16 cellular contexts compared by ENCODE assay signal in the genomic region with DNA sequence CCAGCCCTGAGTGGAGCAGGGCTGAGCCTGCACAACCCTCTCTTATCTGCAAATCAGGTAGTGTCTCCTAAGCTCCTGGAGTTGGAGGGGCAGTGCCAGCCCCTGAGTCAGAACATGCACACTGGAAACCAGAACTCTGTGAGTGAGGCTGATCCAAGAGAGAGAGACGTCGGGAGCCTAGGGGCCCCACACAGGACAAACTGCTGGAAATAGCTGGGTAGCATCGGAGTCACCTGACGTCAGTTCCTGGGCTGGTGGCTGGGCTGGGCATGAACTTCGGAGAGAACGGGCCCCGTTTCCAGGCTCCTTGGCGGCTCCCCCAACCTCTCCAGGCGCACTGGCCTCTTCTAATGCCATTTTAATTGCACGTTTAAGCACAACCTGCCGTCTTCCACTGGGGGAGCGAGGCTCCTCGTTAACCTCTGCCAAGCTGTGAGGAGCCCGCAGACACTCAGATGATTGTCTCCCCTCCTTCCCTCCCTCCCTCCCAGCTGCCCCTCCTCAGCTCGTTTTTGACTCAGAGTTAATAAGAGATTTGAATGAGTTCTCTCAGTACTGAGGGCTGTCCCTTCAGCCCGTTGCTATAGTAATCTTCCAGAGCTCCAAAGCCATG.
DNase-seq lines count a peak whose midpoint lies in the region; FAIRE-seq and TF ChIP-seq lines count a peak whose summit lies in the region.
"Had no signal": no experiment of that assay in that cellular context is flagged by ENCODE, and none has a peak within 500 bp of the region (broad histone marks: within the 10 kb centered on the region; RNA-seq: fewer than 3 reads in every experiment).

No MANE protein-coding gene starts in this region.

- peak overlapping the region; percentile 32 for H3K27ac ChIP-seq in neuronal stem cell (replicated peaks; ENCODE audit: low read length)
- no peak overlapping the region for H3K27ac ChIP-seq in smooth muscle cell (ENCODE audit: low read depth)
- H3K27ac ChIP-seq: coronary artery had no signal

- no CpG with 5 or more reads among the region's 16 CpGs for WGBS in neuronal stem cell (ENCODE audit: extremely low coverage in 2 of 2, insufficient read length in 2 of 2, insufficient replicate concordance in 1 of 2), 2 donors
- WGBS in smooth muscle cell (ENCODE audit: low lambda C conversion rate), result 63% methylated on average over 14 of the region's 16 CpGs

- H2BK5ac ChIP-seq in neuronal stem cell (ENCODE audit: low read length), result no peak overlapping the region

- H3K18ac ChIP-seq in neuronal stem cell (ENCODE audit: low read length), result peak overlapping the region; percentile 51

- H2AFZ ChIP-seq in neuronal stem cell (ENCODE audit: low read length) (peak overlapping the region; percentile 75), smooth muscle cell (ENCODE audit: low read depth) (no peak overlapping the region)

- no peak for FAIRE-seq in D721Med (lab: Jason Lieb, UNC)
- no peak for FAIRE-seq in RCC 7860 (lab: Jason Lieb, UNC)
- FAIRE-seq in urothelium cell line (lab: Jason Lieb, UNC), result no peak

- no peak overlapping the region for H4K8ac ChIP-seq in neuronal stem cell (ENCODE audit: low read depth, low read length)

- H3K4ac ChIP-seq in neuronal stem cell (ENCODE audit: low read length), result no peak overlapping the region

- H3F3A ChIP-seq in smooth muscle cell (ENCODE audit: low read depth), result no peaks in the 10 kb centered on the region

- no peak overlapping the region for H2BK15ac ChIP-seq in neuronal stem cell (ENCODE audit: low read length)

- H3K23ac ChIP-seq in neuronal stem cell (ENCODE audit: low read depth, low read length, poor library complexity), result no peak overlapping the region

- no peak overlapping the region for H2AK5ac ChIP-seq in neuronal stem cell (ENCODE audit: low read depth, low read length)

- no peak overlapping the region for H3K4me3 ChIP-seq in neuronal stem cell (ENCODE audit: low read length in 2 of 2)
- H3K4me3 ChIP-seq in smooth muscle cell, result no peak overlapping the region
- H3K4me3 ChIP-seq: coronary artery, mucosa of descending colon had no signal

- no peak overlapping the region for H3K14ac ChIP-seq in neuronal stem cell (ENCODE audit: low read length)

- H4K20me1 ChIP-seq in smooth muscle cell (ENCODE audit: low read depth), result no peaks in the 10 kb centered on the region

- H3K79me1 ChIP-seq in neuronal stem cell (ENCODE audit: low read depth, low read length), result no peaks in the 10 kb centered on the region

- H4K91ac ChIP-seq in neuronal stem cell (ENCODE audit: low read depth, low read length, poor library complexity), result no peak overlapping the region

- H3K9me3 ChIP-seq in neuronal stem cell (replicated peaks in 1 of 2; ENCODE audit: control insufficient read depth in 2 of 2, insufficient read depth in 1 of 2, low read depth in 1 of 2, low read length in 2 of 2) (no peaks in the 10 kb centered on the region), smooth muscle cell (replicated peaks; ENCODE audit: low read depth) (no peaks in the 10 kb centered on the region)
- H3K9me3 ChIP-seq: mucosa of descending colon had no signal

- no peaks in the 10 kb centered on the region for H3K79me2 ChIP-seq in smooth muscle cell (ENCODE audit: low read depth)

- no peak overlapping the region for H2BK12ac ChIP-seq in neuronal stem cell (ENCODE audit: low read length)

- no peak overlapping the region for H2BK120ac ChIP-seq in neuronal stem cell (ENCODE audit: low read depth, low read length)

- peaks cover 29 to 47% of the 10 kb centered on the region in 2 donors for H3K4me1 ChIP-seq in neuronal stem cell (ENCODE audit: control insufficient read depth in 2 of 2, insufficient read depth in 1 of 2, low read depth in 1 of 2, low read length in 2 of 2)
- peaks cover 4% of the 10 kb centered on the region for H3K4me1 ChIP-seq in smooth muscle cell (ENCODE audit: low read depth)

- DNase-seq in D721Med (ENCODE audit: insufficient read length, low spot score), result peak; percentile 66
- peak; percentile 48 for DNase-seq in NCI-H446 treated with DMSO at 0.1 percent for 48 hours (lab: John Stamatoyannopoulos, UW)
- peak; percentile 3 for DNase-seq in foreskin melanocyte
- peak; percentile 32 for DNase-seq in neuronal stem cell (ENCODE audit: low spot score)
- no peak for DNase-seq in RCC 7860 (ENCODE audit: low spot score)
- no peak for DNase-seq in NCI-H146 treated with DMSO at 0.1 percent for 48 hours (lab: John Stamatoyannopoulos, UW; ENCODE audit: unreplicated experiment)
- DNase-seq in smooth muscle cell (lab: John Stamatoyannopoulos, UW; ENCODE audit: unreplicated experiment), result no peak
- DNase-seq in urothelium cell line (ENCODE audit: low spot score), result no peak
- DNase-seq: activated CD4-positive, CD25-positive, alpha-beta regulatory T cell treated with anti-CD3 and anti-CD28 coated beads, Interleukin-2, amount 50 U/mL, for 72 hours; activated naive CD8-positive, alpha-beta T cell treated with anti-CD3 and anti-CD28 coated beads, Interleukin-2, amount 50 U/mL, for 24 hours; activated T-cell treated with anti-CD3 and anti-CD28 coated beads for 4 hours; AML-193; EL; mucosa of descending colon; NCI-H146 had no signal

- peak overlapping the region; percentile 21 for H3K4me2 ChIP-seq in neuronal stem cell (ENCODE audit: insufficient read depth, low read length, poor library complexity, severe bottlenecking)
- no peak overlapping the region for H3K4me2 ChIP-seq in smooth muscle cell

- H3K27me3 ChIP-seq in neuronal stem cell (ENCODE audit: control insufficient read depth in 3 of 3, insufficient read depth in 3 of 3, low read depth in 1 of 3, low read length in 3 of 3), result no peaks in the 10 kb centered on the region
- peaks cover 12% of the 10 kb centered on the region for H3K27me3 ChIP-seq in smooth muscle cell (ENCODE audit: low read depth)

- H3K36me3 ChIP-seq in neuronal stem cell (replicated peaks in 1 of 2; ENCODE audit: control insufficient read depth in 2 of 2, insufficient read depth in 2 of 2, low read length in 2 of 2) (no peaks in the 10 kb centered on the region), smooth muscle cell (ENCODE audit: low read depth) (no peaks in the 10 kb centered on the region)

- no peak overlapping the region for H3K9ac ChIP-seq in neuronal stem cell (ENCODE audit: low read depth, low read length, poor library complexity)
- no peak overlapping the region for H3K9ac ChIP-seq in smooth muscle cell (ENCODE audit: low read depth)

- TF ChIP-seq CTCF in D721Med (IDR thresholded peaks at IDR 0.05; ENCODE audit: insufficient read depth, missing control alignments) (no peak), smooth muscle cell (IDR thresholded peaks at IDR 0.05; ENCODE audit: borderline replicate concordance, insufficient read depth, poor library complexity, severe bottlenecking) (no peak)

Comparison
In these comparisons a context has a peak if more than half of its experiments do, and no peak if none do; other contexts are left out.
1. DNase-seq: peak in D721Med (single experiment), NCI-H446 treated with DMSO at 0.1 percent for 48 hours (single experiment), foreskin melanocyte (single experiment) and neuronal stem cell (single experiment); none in RCC 7860 (single experiment), NCI-H146 treated with DMSO at 0.1 percent for 48 hours (single experiment), smooth muscle cell (single experiment) and urothelium cell line (single experiment).